Comparison of ENCODE assay signal across 16 cellular contexts in genomic region chr6:116190550-116190949, GRCh38.
A peak's percentile ranks its signal among the peaks of the same experiment; 100 is the strongest.
DNase-seq lines count a peak whose midpoint lies in the region; ATAC-seq and TF ChIP-seq lines count a peak whose summit lies in the region.
"Had no signal": no experiment of that assay in that cellular context is flagged by ENCODE, and none has a peak within 500 bp of the region (broad histone marks: within the 10 kb centered on the region; RNA-seq: fewer than 3 reads in every experiment).

No MANE protein-coding gene starts in this region.

- H3K27me3 ChIP-seq in brain microvascular endothelial cell (replicated peaks): no peaks in the 10 kb centered on the region

- peak; percentile 5 for DNase-seq in A172 (ENCODE audit: low spot score)
- peak; percentile 65 for DNase-seq in GM04503 (ENCODE audit: low read depth)
- DNase-seq in brain microvascular endothelial cell: peak; percentile 84
- DNase-seq in hepatic stellate cell (ENCODE audit: low spot score): peak; percentile 4
- DNase-seq in Kasumi-1 (lab: John Stamatoyannopoulos, UW): no peak
- DNase-seq in dermis blood vessel endothelial cell: no peak
- DNase-seq: ACHN; activated B cell treated with CpG ODN at 0.5 μM for 24 hours; activated naive CD4-positive, alpha-beta T cell; hippocampal formation; natural killer cell; NCI-H2081; NCI-H526 treated with DMSO at 0.1 percent for 48 hours had no signal

- no peaks in the 10 kb centered on the region for H3K36me3 ChIP-seq in brain microvascular endothelial cell (replicated peaks)

- in situ Hi-C loops in brain microvascular endothelial cell (cut with HindIII; ENCODE audit: low pct_ligation_motif_present, low sequenced_read_pairs): no loop called here

- no peak for TF ChIP-seq CTCF in brain microvascular endothelial cell (IDR thresholded peaks at IDR 0.05; ENCODE audit: low read depth, low read length, missing control alignments)

- no peak overlapping the region for H3K4me3 ChIP-seq in brain microvascular endothelial cell (ENCODE audit: low read depth, low read length)
- H3K4me3 ChIP-seq: lung had no signal

- no peak for ATAC-seq in GM19328 (IDR thresholded peaks at IDR 0.05; ENCODE audit: unreplicated experiment)
- ATAC-seq in HG02973 (IDR thresholded peaks at IDR 0.05; ENCODE audit: unreplicated experiment): no peak
- ATAC-seq: natural killer cell had no signal

- H3K27ac ChIP-seq in brain microvascular endothelial cell: no peak overlapping the region

Comparison
In these comparisons a context has a peak if more than half of its experiments do, and no peak if none do; other contexts are left out.
1. DNase-seq: peak in A172 (single experiment), GM04503 (single experiment), brain microvascular endothelial cell (single experiment) and hepatic stellate cell (single experiment); none in Kasumi-1 (0 of 2) and dermis blood vessel endothelial cell (single experiment).